Comparison of ENCODE assay signal across 1 cellular context in the genomic region with DNA sequence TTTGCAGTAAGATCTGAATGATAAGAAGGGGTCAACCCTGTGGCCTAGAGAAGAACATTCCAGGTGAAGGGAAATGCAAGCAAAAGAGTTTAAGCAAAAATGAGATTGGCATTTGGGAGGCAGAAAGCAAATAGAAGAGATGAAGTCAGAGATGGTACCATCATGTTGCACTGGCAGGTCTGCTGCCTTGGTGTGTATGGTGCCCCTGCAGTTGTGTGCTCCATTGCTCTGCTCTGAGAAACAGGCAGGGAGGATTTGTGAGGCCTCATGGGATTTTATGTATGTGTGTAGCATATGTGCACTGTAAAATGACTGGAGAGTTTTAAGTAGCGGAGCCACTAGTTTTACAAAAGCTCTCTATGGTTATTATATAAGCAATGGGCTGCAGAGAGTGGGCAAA.
TF ChIP-seq lines count a peak whose summit lies in the region.

No MANE protein-coding gene starts in this region.

TF ChIP-seq in A549, 52 proteins besides CTCF, POLR2A, EP300 and RAD21:
- TF ChIP-seq BHLHE40 (IDR thresholded peaks at IDR 0.05; ENCODE audit: low read depth, low read length), result no peak
- no peak for TF ChIP-seq RCOR1 (IDR thresholded peaks at IDR 0.05; ENCODE audit: low read depth, low read length)
- TF ChIP-seq SMC3 (IDR thresholded peaks at IDR 0.05), result no peak
- no peak for TF ChIP-seq NPAS2 (CRISPR knock-in tag; IDR thresholded peaks at IDR 0.05; ENCODE audit: borderline replicate concordance)
- TF ChIP-seq CBX8 (IDR thresholded peaks at IDR 0.05), result no peak
- TF ChIP-seq NR3C1 (IDR thresholded peaks at IDR 0.05), result no peak
- no peak for TF ChIP-seq FOSL2 (IDR thresholded peaks at IDR 0.05)
- TF ChIP-seq FOSL2 (CRISPR knock-in tag; IDR thresholded peaks at IDR 0.05), result no peak
- TF ChIP-seq JUN (IDR thresholded peaks at IDR 0.05), result 0 out of 5 replicates have a peak, but pooled peaks of 1 of the 2 experiments have one; percentile 23
